Comparison of ENCODE assay signal across 10 cellular contexts in the genomic region with DNA sequence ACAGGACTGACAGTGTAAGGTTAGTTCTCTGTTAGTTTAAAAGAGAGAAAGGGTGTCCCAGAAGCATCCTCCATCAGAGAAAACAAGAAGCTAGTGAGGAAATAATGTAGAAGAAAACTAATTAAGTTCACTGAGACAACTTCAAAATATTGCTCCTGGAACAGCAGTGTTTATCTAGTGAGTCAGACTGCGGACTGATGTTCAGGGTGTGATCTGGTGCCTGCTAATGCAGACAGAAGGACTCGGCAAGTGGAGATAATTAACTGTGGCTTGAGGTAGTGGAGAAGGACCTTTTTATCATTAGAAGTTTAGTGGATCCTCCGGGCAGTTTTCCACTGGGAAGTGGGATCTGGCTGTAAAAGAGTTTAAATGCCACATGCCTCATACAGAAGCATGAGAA. TPM values are rescaled to one million over a fixed set of nuclear protein-coding genes. Genes with fewer than 3 reads are reported as not detected.
DNase-seq lines count a peak whose midpoint lies in the region; ATAC-seq, FAIRE-seq and TF ChIP-seq lines count a peak whose summit lies in the region.
"Had no signal": no experiment of that assay in that cellular context is flagged by ENCODE, and none has a peak within 500 bp of the region (broad histone marks: within the 10 kb centered on the region; RNA-seq: fewer than 3 reads in every experiment).

No MANE protein-coding gene starts in this region.

- no peak for TF ChIP-seq CTCF in Panc1 (IDR thresholded peaks at IDR 0.05)
- TF ChIP-seq CTCF in fibroblast of pulmonary artery (IDR thresholded peaks at IDR 0.05; ENCODE audit: low read length, missing control alignments): no peak
- no peak for TF ChIP-seq CTCF in pancreas (IDR thresholded peaks at IDR 0.05)

- peaks cover 7% of the 10 kb centered on the region for H3K4me1 ChIP-seq in Panc1 (ENCODE audit: control insufficient read depth, insufficient read depth, low read length)
- H3K4me1 ChIP-seq in pancreas: no peaks in the 10 kb centered on the region

- WGBS in pancreas, 2 donors: 52 to 72% methylated on average over 3 of the region's 3 CpGs

- H3K36me3 ChIP-seq in Panc1 (ENCODE audit: control insufficient read depth, insufficient read depth, low read length) (no peaks in the 10 kb centered on the region), pancreas (no peaks in the 10 kb centered on the region)
- H3K36me3 ChIP-seq: transverse colon had no signal

- H3K9me3 ChIP-seq in Panc1 (ENCODE audit: control insufficient read depth, insufficient read depth, low read depth, low read length): no peaks in the 10 kb centered on the region
- H3K9me3 ChIP-seq in pancreas: no peaks in the 10 kb centered on the region
- H3K9me3 ChIP-seq: transverse colon had no signal

- no peak overlapping the region for H3K4me3 ChIP-seq in Panc1 (ENCODE audit: low read depth in 2 of 2, low read length in 2 of 2)
- H3K4me3 ChIP-seq in fibroblast of pulmonary artery (replicated peaks; ENCODE audit: low read depth, low read length): no peak overlapping the region
- no peak overlapping the region for H3K4me3 ChIP-seq in pancreas
- H3K4me3 ChIP-seq: transverse colon had no signal

- intact Hi-C loops in Panc1 (cut with micrococcal nuclease; ENCODE audit: unreplicated experiment) (no loop called here), pancreas (cut with DNase I) (no loop called here)

- CTCF ChIA-PET in Panc1 (lab: Charles Lee): no interaction called here

- ATAC-seq in Panc1: peak; percentile 83
- ATAC-seq in pancreas: peak in 3 of 4 donors; percentile 46 to 83 (median 64)
- no peak for ATAC-seq in HG03378 (IDR thresholded peaks at IDR 0.05; ENCODE audit: unreplicated experiment)
- ATAC-seq in HG02840 (IDR thresholded peaks at IDR 0.05; ENCODE audit: low FRiP score, unreplicated experiment): no peak

- DNase-seq in ELR (ENCODE audit: low read depth): peak; percentile 20
- no peak for DNase-seq in Panc1 (ENCODE audit: low read depth, low spot score)
- DNase-seq in fibroblast of pulmonary artery (ENCODE audit: low read depth): peak; percentile 10
- DNase-seq in pancreas: no peak
- DNase-seq in GM12891 (ENCODE audit: insufficient read length, low spot score): no peak
- DNase-seq in DMS153 treated with DMSO at 0.1 percent for 48 hours (lab: John Stamatoyannopoulos, UW; ENCODE audit: unreplicated experiment): no peak
- DNase-seq: NCI-H226, transverse colon had no signal

- no peak overlapping the region for H3K27ac ChIP-seq in Panc1 (ENCODE audit: low read length)
- H3K27ac ChIP-seq in pancreas: no peak overlapping the region

- POLR2A ChIA-PET in Panc1 (lab: Charles Lee): no interaction called here

- in situ Hi-C loops in Panc1 (cut with HindIII; ENCODE audit: low pct_unique_long_range_greater_than_20kb, low sequenced_read_pairs): no loop called here

- H3K27me3 ChIP-seq in Panc1 (ENCODE audit: control insufficient read depth, insufficient read depth, low read length): no peaks in the 10 kb centered on the region; the same call in 1 of the 2 replicates
- no peaks in the 10 kb centered on the region for H3K27me3 ChIP-seq in pancreas
- H3K27me3 ChIP-seq: transverse colon had no signal

- no peak for TF ChIP-seq POLR2A in GM12891 (IDR thresholded peaks at IDR 0.05; ENCODE audit: low read depth, low read length)

- FAIRE-seq in pancreas (lab: Jason Lieb, UNC) (no peak), GM12891 (lab: Jason Lieb, UNC) (no peak)

- no TSS peak for BruUV-seq in Panc1 (replicated peaks; lab: Mats Ljungman, UMichigan)

TF ChIP-seq in GM12891, 5 proteins besides CTCF, POLR2A, EP300 and RAD21:
- TF ChIP-seq SPI1 (IDR thresholded peaks at IDR 0.05; ENCODE audit: low read depth, low read length) (no peak), POLR2AphosphoS5 (IDR thresholded peaks at IDR 0.05; ENCODE audit: low read depth, low read length) (no peak), TAF1 (IDR thresholded peaks at IDR 0.05; ENCODE audit: low read depth, low read length) (no peak), POU2F2 (IDR thresholded peaks at IDR 0.05; ENCODE audit: low read depth, low read length) (no peak), PAX5 (IDR thresholded peaks at IDR 0.05; ENCODE audit: insufficient read depth, low read length, severe bottlenecking) (no peak)

RNA-seq across cellular contexts. Expression of a gene that starts 55.4 kb away (rescaled TPM):
- total RNA-seq in Panc1 (2021; ENCODE audit: unreplicated experiment) (17.1 TPM), pancreas (10 to 100 TPM in 1 of 6 donors, 1 to 10 TPM in 5; 2.0 to 10.7 (median 4.5) TPM)
- polyA plus RNA-seq in Panc1 (2012; ENCODE audit: insufficient read length): 7.4 TPM
- 1 to 10 TPM in 1 of 2 donors, under 1 TPM in 1; 0.80 to 1.3 TPM for polyA plus RNA-seq in pancreas
- 0.13 TPM for polyA plus RNA-seq in GM12891 (2012; ENCODE audit: low read depth, missing spikeins)

Comparison
In these comparisons a context has a peak if more than half of its experiments do, and no peak if none do; other contexts are left out.
1. DNase-seq: peak in ELR (single experiment) and fibroblast of pulmonary artery (single experiment); none in Panc1 (single experiment), pancreas (0 of 6), GM12891 (single experiment) and DMS153 treated with DMSO at 0.1 percent for 48 hours (single experiment).
2. ATAC-seq: peak in Panc1 (single experiment) and pancreas (3 of 4); none in HG03378 (single experiment) and HG02840 (single experiment).